In genomic region chr14:69346710-69347109, GRCh38 we compare ENCODE assay signal across 9 cellular contexts.
DNase-seq lines count a peak whose midpoint lies in the region; ATAC-seq and TF ChIP-seq lines count a peak whose summit lies in the region.
"Had no signal": no experiment of that assay in that cellular context is flagged by ENCODE, and none has a peak within 500 bp of the region (broad histone marks: within the 10 kb centered on the region; RNA-seq: fewer than 3 reads in every experiment).

No MANE protein-coding gene starts in this region.

- H3K4me3 ChIP-seq in AG04449 (ENCODE audit: low read depth, low read length), result no peak overlapping the region
- no peak overlapping the region for H3K4me3 ChIP-seq in GM12865 (ENCODE audit: low read depth, low read length)

- TF ChIP-seq CTCF in AG04449 (IDR thresholded peaks at IDR 0.05; ENCODE audit: insufficient read depth, low read length, missing control alignments) (peak; percentile 93), GM12865 (IDR thresholded peaks at IDR 0.05; ENCODE audit: insufficient read depth, low read depth, low read length, missing control alignments) (peak; percentile 39)

- POLR2A ChIA-PET in AG04449 (lab: Yijun Ruan, JAX), result no interaction called here

- CTCF ChIA-PET in AG04449 (lab: Yijun Ruan, JAX), result interaction anchor here (0.6 to 8.1 kb wide), 26 partner anchors 8 to 154 kb away, joined by 3 to 86 read pairs (median 4); partner anchors contain the start of genes ERH and SLC39A9

- ATAC-seq in HG02610 (IDR thresholded peaks at IDR 0.05; ENCODE audit: unreplicated experiment), result no peak
- no peak for ATAC-seq in GM21528 (IDR thresholded peaks at IDR 0.05; ENCODE audit: low FRiP score, unreplicated experiment)
- no peak for ATAC-seq in HG03280 (IDR thresholded peaks at IDR 0.05; ENCODE audit: unreplicated experiment)
- ATAC-seq in HG03354 (IDR thresholded peaks at IDR 0.05; ENCODE audit: poor library complexity, severe bottlenecking, unreplicated experiment), result no peak

- DNase-seq in AG04449 (ENCODE audit: low read depth, low spot score) (no peak), GM12865 (ENCODE audit: low read depth) (no peak), UCSD-AML1 (lab: John Stamatoyannopoulos, UW; ENCODE audit: unreplicated experiment) (peak; percentile 41), iPS-NIHi7 (ENCODE audit: extremely low spot score) (peak; percentile 93)
- DNase-seq: GOT3 had no signal

Comparison
In these comparisons a context has a peak if more than half of its experiments do, and no peak if none do; other contexts are left out.
1. DNase-seq: peak in UCSD-AML1 (single experiment) and iPS-NIHi7 (single experiment); none in AG04449 (single experiment) and GM12865 (single experiment).